18 cellular contexts compared by ENCODE assay signal in genomic region chr5:67173959-67174358, GRCh38. TPM values are rescaled to one million over a fixed set of nuclear protein-coding genes. Genes with fewer than 3 reads are reported as not detected.
"Had no signal": no experiment of that assay in that cellular context is flagged by ENCODE, and none has a peak within 500 bp of the region (broad histone marks: within the 10 kb centered on the region; RNA-seq: fewer than 3 reads in every experiment).

No MANE protein-coding gene starts in this region.

- H3K4me1 ChIP-seq: esophagus squamous epithelium, sigmoid colon, upper lobe of right lung had no signal

- DNase-seq: activated B cell treated with CpG ODN at 0.5 μM for 24 hours; activated CD4-positive, alpha-beta T cell treated with anti-CD3 and anti-CD28 coated beads, Interleukin-2, amount 50 U/mL, for 4 hours; activated naive CD4-positive, alpha-beta T cell treated with anti-CD3 and anti-CD28 coated beads for 36 hours; amygdala; dorsolateral prefrontal cortex; esophagus squamous epithelium; heart left ventricle; left lung; mesenchymal stem cell; nephron progenitor cell; sigmoid colon; stimulated activated CD4-positive, alpha-beta T cell treated with anti-CD3 and anti-CD28 coated beads, Interleukin-12 subunit alpha, Interleukin-12 subunit beta, amount 100 ng/mL, for 4 hours; stimulated activated naive CD4-positive, alpha-beta T cell treated with Interleukin-2 at 50 U/mL for 16 hours; T-helper 17 cell; upper lobe of right lung had no signal

- ATAC-seq: heart left ventricle, left lung, T-helper 17 cell, upper lobe of right lung had no signal

- H3K27me3 ChIP-seq: dorsolateral prefrontal cortex, esophagus squamous epithelium, heart left ventricle, left lung, sigmoid colon, upper lobe of right lung had no signal

- H3K27me3 Mint-ChIP-seq: activated B cell treated with CpG ODN at 0.5 μM for 24 hours, T-helper 17 cell had no signal

- H3K27ac Mint-ChIP-seq: activated B cell treated with CpG ODN at 0.5 μM for 24 hours; activated naive CD4-positive, alpha-beta T cell treated with anti-CD3 and anti-CD28 coated beads for 36 hours; activated T-helper 1 cell treated with anti-CD3 and anti-CD28 coated beads, Interleukin-12 subunit alpha, Interleukin-12 subunit beta, Interleukin-2, Interleukin-4 antibody, amounts not matched to agents 30 ng/mL and 10 ng/mL and 1 ng/mL, durations not matched to agents 14 hours and 24 hours and 36 hours; nephron progenitor cell; T-helper 17 cell had no signal

- H3K4me3 Mint-ChIP-seq: activated B cell treated with CpG ODN at 0.5 μM for 24 hours; activated naive CD4-positive, alpha-beta T cell treated with anti-CD3 and anti-CD28 coated beads for 36 hours; activated T-helper 1 cell treated with anti-CD3 and anti-CD28 coated beads, Interleukin-12 subunit alpha, Interleukin-12 subunit beta, Interleukin-2, Interleukin-4 antibody, amounts not matched to agents 30 ng/mL and 10 ng/mL and 1 ng/mL, durations not matched to agents 14 hours and 24 hours and 36 hours; nephron progenitor cell; T-helper 17 cell had no signal

- H3K27ac ChIP-seq: dorsolateral prefrontal cortex, esophagus squamous epithelium, heart left ventricle, left lung, sigmoid colon, upper lobe of right lung had no signal

- H3K36me3 ChIP-seq: left lung, sigmoid colon, upper lobe of right lung had no signal

- H3K4me3 ChIP-seq: dorsolateral prefrontal cortex, esophagus squamous epithelium, heart left ventricle, left lung, sigmoid colon, upper lobe of right lung had no signal

RNA-seq across cellular contexts. Expression of gene CD180, which starts 22.6 kb away (rescaled TPM):
- total RNA-seq: activated naive CD4-positive, alpha-beta T cell treated with anti-CD3 and anti-CD28 coated beads for 36 hours; osteoblast; pulmonary artery endothelial cell had no signal
